14 cellular contexts compared by ENCODE assay signal in genomic region chrX:104370089-104370488, GRCh38.
DNase-seq lines count a peak whose midpoint lies in the region; ATAC-seq, FAIRE-seq and TF ChIP-seq lines count a peak whose summit lies in the region.
"Had no signal": no experiment of that assay in that cellular context is flagged by ENCODE, and none has a peak within 500 bp of the region (broad histone marks: within the 10 kb centered on the region; RNA-seq: fewer than 3 reads in every experiment).

No MANE protein-coding gene starts in this region.

- H3K4me3 ChIP-seq in GM23338 (no peak overlapping the region), Panc1 (ENCODE audit: low read depth in 2 of 2, low read length in 2 of 2) (no peak overlapping the region), epithelial cell of esophagus (ENCODE audit: low read length) (no peak overlapping the region), osteoblast (ENCODE audit: insufficient read depth, low read length) (no peak overlapping the region), kidney (ENCODE audit: low read length in 2 of 2) (no peak overlapping the region)

- peaks cover 6% of the 10 kb centered on the region; the same call in 1 of the 3 replicates for H3K9me3 Mint-ChIP-seq in GM23338

- H4K20me1 ChIP-seq in GM23338 (replicated peaks; ENCODE audit: insufficient read depth) (no peaks in the 10 kb centered on the region), osteoblast (ENCODE audit: insufficient read depth, low read length) (no peaks in the 10 kb centered on the region)

- no TSS peak for BruUV-seq in Panc1 (replicated peaks; lab: Mats Ljungman, UMichigan)

- H3K27me3 ChIP-seq in GM23338 (ENCODE audit: insufficient read depth) (no peaks in the 10 kb centered on the region), Panc1 (ENCODE audit: control insufficient read depth, insufficient read depth, low read length) (peaks cover 5% of the 10 kb centered on the region; the same call in 1 of the 2 replicates), osteoblast (ENCODE audit: insufficient read depth, low read length) (peaks cover 11% of the 10 kb centered on the region)

- H3K9me2 ChIP-seq in GM23338 (ENCODE audit: insufficient read depth) = no peaks in the 10 kb centered on the region

- no peaks in the 10 kb centered on the region for H3K79me2 ChIP-seq in GM23338 (replicated peaks; ENCODE audit: insufficient read depth)
- no peaks in the 10 kb centered on the region for H3K79me2 ChIP-seq in osteoblast (ENCODE audit: insufficient read depth, low read length)

- POLR2A ChIA-PET in Panc1 (lab: Charles Lee) = no interaction called here

- DNase-seq in GM23338 (ENCODE audit: low spot score) (peak; percentile 55), Panc1 (ENCODE audit: low read depth, low spot score) (no peak), epithelial cell of esophagus (ENCODE audit: low read depth) (peak; percentile 78), osteoblast (ENCODE audit: insufficient read length, low spot score, missing footprints) (peak; percentile 9), RPMI8226 (no peak), NOMO-1 (lab: John Stamatoyannopoulos, UW; ENCODE audit: unreplicated experiment in 2 of 2) (no peak), kidney (no peak)
- DNase-seq: activated gamma-delta T cell treated with Interleukin-2 at 50 U/mL for 16 hours; DND-41; effector CD4-positive, alpha-beta T cell; NCI-H774 had no signal

- no peaks in the 10 kb centered on the region for H3K4me1 ChIP-seq in GM23338 (ENCODE audit: insufficient read depth)
- H3K4me1 ChIP-seq in Panc1 (ENCODE audit: control insufficient read depth, insufficient read depth, low read length) = no peaks in the 10 kb centered on the region
- no peaks in the 10 kb centered on the region for H3K4me1 ChIP-seq in osteoblast (ENCODE audit: insufficient read depth, low read length)
- no peaks in the 10 kb centered on the region for H3K4me1 ChIP-seq in kidney (ENCODE audit: control insufficient read depth in 1 of 2, insufficient read depth in 1 of 2, low read depth in 1 of 2, low read length in 2 of 2)

- H3K36me3 Mint-ChIP-seq in GM23338 (ENCODE audit: low read depth) = no peaks in the 10 kb centered on the region; the same call in 2 of the 3 replicates

- CTCF ChIA-PET in Panc1 (lab: Charles Lee) = interaction anchor here (0.6 kb wide), 1 partner anchor 33 kb away, joined by 5 read pairs; no protein-coding TSS in a partner anchor

- no peak overlapping the region for H3K27ac Mint-ChIP-seq in GM23338
- H3K27ac Mint-ChIP-seq: progenitor cell of endocrine pancreas had no signal

- H3K4me3 Mint-ChIP-seq in GM23338 = no peak overlapping the region

- H2AFZ ChIP-seq in GM23338 (no peak overlapping the region), osteoblast (ENCODE audit: low read length) (no peak overlapping the region)

- no peaks in the 10 kb centered on the region for H3F3A ChIP-seq in GM23338 (replicated peaks; ENCODE audit: low read depth)

- H3K4me2 ChIP-seq in GM23338 = no peak overlapping the region
- no peak overlapping the region for H3K4me2 ChIP-seq in osteoblast (ENCODE audit: insufficient read depth, low read length)

- no peaks in the 10 kb centered on the region; the same call in 2 of the 3 replicates for H3K4me1 Mint-ChIP-seq in GM23338

- TF ChIP-seq CTCF in GM23338 (conservative IDR thresholded peaks at IDR 0.05; ENCODE audit: low read depth in 2 of 2) (peak; percentile 13 to 41; a peak in 2 of 4 replicates), Panc1 (IDR thresholded peaks at IDR 0.05) (peak; percentile 21; the same call in 1 of the 2 replicates), epithelial cell of esophagus (IDR thresholded peaks at IDR 0.05; ENCODE audit: insufficient read depth, low read depth, low read length, missing control alignments) (peak; percentile 46), osteoblast (IDR thresholded peaks at IDR 0.05; ENCODE audit: extremely low read depth, low read depth, low read length) (no peak), kidney (IDR thresholded peaks at IDR 0.05; ENCODE audit: borderline replicate concordance, extremely low read depth, insufficient read depth) (no peak)

- ATAC-seq in GM23338 = peak; percentile 76
- ATAC-seq in Panc1 = no peak
- no peak for ATAC-seq in GM18867 (IDR thresholded peaks at IDR 0.05; ENCODE audit: unreplicated experiment)

- H3K9me3 ChIP-seq in Panc1 (ENCODE audit: control insufficient read depth, insufficient read depth, low read depth, low read length) (no peaks in the 10 kb centered on the region), osteoblast (ENCODE audit: low read depth, low read length) (no peaks in the 10 kb centered on the region), kidney (ENCODE audit: control insufficient read depth in 1 of 2, low read length in 2 of 2) (no peaks in the 10 kb centered on the region)

- FAIRE-seq in kidney (lab: Jason Lieb, UNC) = no peak
- FAIRE-seq: islet of Langerhans had no signal

- H3K27me3 Mint-ChIP-seq in GM23338 (ENCODE audit: insufficient read depth, low read depth, poor library complexity) = no peaks in the 10 kb centered on the region
- H3K27me3 Mint-ChIP-seq: progenitor cell of endocrine pancreas had no signal

- intact Hi-C loops in Panc1 (cut with micrococcal nuclease; ENCODE audit: unreplicated experiment) (no loop called here), kidney (cut with DNase I) (no loop called here)

- in situ Hi-C loops in Panc1 (cut with HindIII; ENCODE audit: low pct_unique_long_range_greater_than_20kb, low sequenced_read_pairs) = no loop called here

- no peak overlapping the region for H3K9ac ChIP-seq in kidney (ENCODE audit: low read length in 2 of 2)

- no peaks in the 10 kb centered on the region for H3K36me3 ChIP-seq in GM23338 (ENCODE audit: insufficient read depth)
- H3K36me3 ChIP-seq in Panc1 (ENCODE audit: control insufficient read depth, insufficient read depth, low read length) = no peaks in the 10 kb centered on the region
- H3K36me3 ChIP-seq in osteoblast (ENCODE audit: insufficient read depth, low read length) = no peaks in the 10 kb centered on the region
- no peaks in the 10 kb centered on the region for H3K36me3 ChIP-seq in kidney (ENCODE audit: control insufficient read depth in 1 of 2, insufficient read depth in 2 of 2, low read length in 2 of 2)

- no peak overlapping the region for H3K27ac ChIP-seq in GM23338 (ENCODE audit: low read depth)
- H3K27ac ChIP-seq in Panc1 (ENCODE audit: low read length) = no peak overlapping the region
- no peak overlapping the region for H3K27ac ChIP-seq in osteoblast (ENCODE audit: low read depth, low read length)
- no peak overlapping the region for H3K27ac ChIP-seq in kidney (ENCODE audit: low read depth in 2 of 2, low read length in 2 of 2)

TF ChIP-seq in GM23338, 12 proteins besides CTCF, POLR2A, EP300 and RAD21 (continues in another document):
- TF ChIP-seq EZH2phosphoT487 (IDR thresholded peaks at IDR 0.05; ENCODE audit: unreplicated experiment) = no peak
- TF ChIP-seq REST (IDR thresholded peaks at IDR 0.05; ENCODE audit: unreplicated experiment) = no peak

Comparison
In these comparisons a context has a peak if more than half of its experiments do, and no peak if none do; other contexts are left out.
1. DNase-seq: peak in GM23338 (single experiment), epithelial cell of esophagus (single experiment) and osteoblast (single experiment); none in Panc1 (single experiment), RPMI8226 (single experiment), NOMO-1 (0 of 2) and kidney (single experiment).
2. CTCF ChIP-seq: peak in GM23338 (2 of 2), Panc1 (single experiment) and epithelial cell of esophagus (single experiment); none in osteoblast (single experiment) and kidney (single experiment).